In genomic region chr14:97943619-97944018, GRCh38 we compare ENCODE assay signal across 17 cellular contexts.
"Had no signal": no experiment of that assay in that cellular context is flagged by ENCODE, and none has a peak within 500 bp of the region (broad histone marks: within the 10 kb centered on the region; RNA-seq: fewer than 3 reads in every experiment).

No MANE protein-coding gene starts in this region.

- H2AFZ ChIP-seq: neural progenitor cell had no signal

- DNase-seq: activated CD4-positive, CD25-positive, alpha-beta regulatory T cell treated with anti-CD3 and anti-CD28 coated beads, Interleukin-2, amount 50 U/mL, for 72 hours; adrenal gland; colonic mucosa; foreskin keratinocyte; immature natural killer cell; left colon; midbrain; pancreas; SJCRH30; substantia nigra; SW 1271; transverse colon had no signal

- H3K27me3 ChIP-seq: adrenal gland, colonic mucosa, foreskin keratinocyte, neural progenitor cell, pancreas, SJCRH30, transverse colon had no signal

- H3K36me3 ChIP-seq: adrenal gland, colonic mucosa, neural progenitor cell, pancreas, SJCRH30, transverse colon had no signal

- H3K9ac ChIP-seq: neural progenitor cell had no signal

- H3K27ac Mint-ChIP-seq: activated T-helper 2 cell treated with anti-CD3 and anti-CD28 coated beads, Interferon-gamma antibody, Interleukin-2, Interleukin-4, amounts not matched to agents 10 μg/mL and 5 μg/mL and 100 μg/mL, durations not matched to agents 14 hours and 24 hours and 36 hours; immature natural killer cell; neural progenitor cell; T-helper 2 cell treated with Interferon-gamma antibody and Interleukin-4, amounts not matched to agents 5 μg/mL and 100 μg/mL, for 36 hours had no signal

- H3K4me3 ChIP-seq: adrenal gland, colonic mucosa, lung, neural progenitor cell, pancreas, SJCRH30, transverse colon had no signal

- H3K4me2 ChIP-seq: neural progenitor cell had no signal

- H3K27ac ChIP-seq: adrenal gland, colonic mucosa, foreskin keratinocyte, neural progenitor cell, pancreas, RWPE1, SJCRH30, transverse colon had no signal

- H3K9me3 Mint-ChIP-seq: immature natural killer cell, neural progenitor cell had no signal

- H3K4me3 Mint-ChIP-seq: immature natural killer cell; neural progenitor cell; T-helper 2 cell treated with Interferon-gamma antibody and Interleukin-4, amounts not matched to agents 5 μg/mL and 100 μg/mL, for 36 hours had no signal

- ATAC-seq: foreskin keratinocyte, left colon, pancreas had no signal

- H3K36me3 Mint-ChIP-seq: immature natural killer cell, neural progenitor cell had no signal

- H3K4me1 Mint-ChIP-seq: immature natural killer cell had no signal

- H3K9me3 ChIP-seq: adrenal gland, colonic mucosa, pancreas, SJCRH30, transverse colon had no signal

- H3K4me1 ChIP-seq: adrenal gland, colonic mucosa, foreskin keratinocyte, neural progenitor cell, pancreas, SJCRH30, transverse colon had no signal
